Comparison of ENCODE assay signal across 28 cellular contexts in genomic region chr12:334114-334513, GRCh38.
"Had no signal": no experiment of that assay in that cellular context is flagged by ENCODE, and none has a peak within 500 bp of the region (broad histone marks: within the 10 kb centered on the region; RNA-seq: fewer than 3 reads in every experiment).

No MANE protein-coding gene starts in this region.

- H3K9me3 ChIP-seq: adrenal gland, SJCRH30, SK-N-SH had no signal

- H3K4me2 ChIP-seq: KMS-11, SK-N-SH had no signal

- H3K27ac Mint-ChIP-seq: T-helper 2 cell treated with Interferon-gamma antibody and Interleukin-4, amounts not matched to agents 5 μg/mL and 100 μg/mL, for 36 hours; WTC11 had no signal

- H3K27me3 ChIP-seq: adrenal gland, SJCRH30 had no signal

- H3K9me3 Mint-ChIP-seq: activated naive CD4-positive, alpha-beta T cell treated with anti-CD3 and anti-CD28 coated beads, Interleukin-2, amount 50 U/mL, for 72 hours; activated T-cell treated with anti-CD3 and anti-CD28 coated beads, Interleukin-2, amount 50 U/mL, for 4 hours; T-helper 2 cell treated with Interferon-gamma antibody and Interleukin-4, amounts not matched to agents 5 μg/mL and 100 μg/mL, for 36 hours; WTC11 had no signal

- ATAC-seq: activated naive CD4-positive, alpha-beta T cell treated with anti-CD3 and anti-CD28 coated beads, Interleukin-2, amount 50 U/mL, for 72 hours; activated T-cell treated with anti-CD3 and anti-CD28 coated beads, Interleukin-2, amount 50 U/mL, for 4 hours; Panc1; WTC11 had no signal

- DNase-seq: activated CD4-positive, alpha-beta T cell treated with anti-CD3 and anti-CD28 coated beads for 48 hours; activated CD4-positive, alpha-beta T cell treated with anti-CD3 and anti-CD28 coated beads, Interleukin-2, amount 50 U/mL, for 4 hours; activated CD4-positive, CD25-positive, alpha-beta regulatory T cell treated with anti-CD3 and anti-CD28 coated beads, Interleukin-2, amount 50 U/mL, for 72 hours; activated effector memory CD4-positive, alpha-beta T cell treated with anti-CD3 and anti-CD28 coated beads, Interleukin-2, amount 50 U/mL, for 16 hours; activated naive CD4-positive, alpha-beta T cell treated with Interleukin-2 at 50 U/mL for 16 hours; activated T-cell treated with anti-CD3 and anti-CD28 coated beads, Interleukin-2, amount 50 U/mL, for 4 hours; adrenal gland; aorta; central memory CD4-positive, alpha-beta T cell; MM.1S; NCI-H1105 treated with DMSO at 0.1 percent for 48 hours; NCI-H1436 treated with DMSO at 0.1 percent for 48 hours; NCI-H187; NCI-H2081; NCI-H510A treated with DMSO at 0.1 percent for 48 hours; NCI-H69; NK-92 treated with Interleukin-12 subunit alpha and Interleukin-12 subunit beta, amount 100 ng/mL, for 24 hours; OCI-M1; Right ventricle myocardium superior; SJCRH30; SK-N-SH; T-helper 1 cell had no signal

- H3K27ac ChIP-seq: adrenal gland, KMS-11, RWPE1, SJCRH30 had no signal

- H3K4me1 ChIP-seq: SJCRH30 had no signal

- H3K4me3 Mint-ChIP-seq: activated T-cell treated with anti-CD3 and anti-CD28 coated beads, Interleukin-2, amount 50 U/mL, for 4 hours; T-helper 2 cell treated with Interferon-gamma antibody and Interleukin-4, amounts not matched to agents 5 μg/mL and 100 μg/mL, for 36 hours; WTC11 had no signal

- H3K9ac ChIP-seq: KMS-11, SK-N-SH had no signal

- H3K4me3 ChIP-seq: adrenal gland, SJCRH30 had no signal

- H3K4me1 Mint-ChIP-seq: WTC11 had no signal
